1 cellular context compared by ENCODE assay signal in the genomic region with DNA sequence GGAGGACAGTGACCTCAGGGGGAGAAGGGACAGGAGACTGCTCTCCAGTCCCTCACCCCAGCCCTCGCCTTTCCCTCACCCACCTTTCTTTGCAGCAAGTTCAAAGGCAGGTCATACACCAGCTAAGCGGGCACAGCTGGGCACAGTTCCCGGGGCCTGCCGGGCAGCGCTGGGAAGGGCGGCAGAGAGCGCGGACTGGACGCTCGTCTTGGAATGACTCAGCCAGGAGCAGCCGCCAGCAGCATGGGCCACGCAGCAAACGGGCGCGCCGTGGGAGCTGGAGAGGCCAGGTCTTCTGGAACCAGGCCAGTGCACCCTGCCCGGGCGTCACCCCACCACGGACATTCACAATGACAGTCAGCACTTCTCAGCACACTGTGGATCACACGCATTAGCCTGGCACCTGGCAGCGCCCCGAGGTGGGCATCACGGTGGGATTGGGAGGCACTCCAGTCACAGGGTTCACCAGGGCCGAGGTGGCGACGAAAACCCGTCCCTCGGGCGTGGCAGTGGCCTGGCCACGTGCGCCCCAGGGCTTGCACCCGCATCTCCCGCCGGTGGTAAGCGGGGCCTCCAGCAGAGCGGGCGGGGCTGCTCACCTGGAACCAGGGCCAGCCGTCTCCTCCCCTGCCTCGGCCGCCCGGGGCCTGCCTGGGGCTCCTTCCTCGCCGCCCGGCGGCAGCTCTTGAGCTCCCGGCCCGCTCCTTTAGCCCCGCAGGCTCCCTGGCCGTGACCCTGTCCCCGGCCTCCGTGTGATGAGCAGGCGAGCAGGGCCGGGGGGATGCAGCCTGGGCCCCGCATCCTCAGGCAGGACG.
TF ChIP-seq lines count a peak whose summit lies in the region.

No MANE protein-coding gene starts in this region.

TF ChIP-seq in HepG2, 621 proteins besides CTCF, POLR2A, EP300 and RAD21 (continued from another document):
- TF ChIP-seq, protein P1, sequence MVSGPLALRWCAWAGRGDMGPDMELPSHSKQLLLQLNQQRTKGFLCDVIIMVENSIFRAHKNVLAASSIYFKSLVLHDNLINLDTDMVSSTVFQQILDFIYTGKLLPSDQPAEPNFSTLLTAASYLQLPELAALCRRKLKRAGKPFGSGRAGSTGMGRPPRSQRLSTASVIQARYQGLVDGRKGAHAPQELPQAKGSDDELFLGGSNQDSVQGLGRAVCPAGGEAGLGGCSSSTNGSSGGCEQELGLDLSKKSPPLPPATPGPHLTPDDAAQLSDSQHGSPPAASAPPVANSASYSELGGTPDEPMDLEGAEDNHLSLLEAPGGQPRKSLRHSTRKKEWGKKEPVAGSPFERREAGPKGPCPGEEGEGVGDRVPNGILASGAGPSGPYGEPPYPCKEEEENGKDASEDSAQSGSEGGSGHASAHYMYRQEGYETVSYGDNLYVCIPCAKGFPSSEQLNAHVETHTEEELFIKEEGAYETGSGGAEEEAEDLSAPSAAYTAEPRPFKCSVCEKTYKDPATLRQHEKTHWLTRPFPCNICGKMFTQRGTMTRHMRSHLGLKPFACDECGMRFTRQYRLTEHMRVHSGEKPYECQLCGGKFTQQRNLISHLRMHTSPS (CRISPR knock-in tag; IDR thresholded peaks at IDR 0.05; ENCODE audit: low read depth) = peak; percentile 61
- TF ChIP-seq YEATS4 (CRISPR knock-in tag; IDR thresholded peaks at IDR 0.05; ENCODE audit: borderline replicate concordance) (peak; percentile 9; the same call in 1 of the 2 replicates), ZNF547 (CRISPR knock-in tag; IDR thresholded peaks at IDR 0.05) (no peak), ZSCAN30 (CRISPR knock-in tag; IDR thresholded peaks at IDR 0.05) (no peak), NPAS2 (CRISPR knock-in tag; IDR thresholded peaks at IDR 0.05; ENCODE audit: borderline replicate concordance) (no peak), ZNF713 (CRISPR knock-in tag; IDR thresholded peaks at IDR 0.05) (no peak), HNRNPL (IDR thresholded peaks at IDR 0.05; ENCODE audit: low read depth, low read length) (peak; percentile 90), ZNF777 (CRISPR knock-in tag; IDR thresholded peaks at IDR 0.05) (peak; percentile 53), MED8 (CRISPR knock-in tag; IDR thresholded peaks at IDR 0.05; ENCODE audit: insufficient replicate concordance) (peak; percentile 26), KMT2B (CRISPR knock-in tag; IDR thresholded peaks at IDR 0.05) (no peak), NR3C1 (CRISPR knock-in tag; IDR thresholded peaks at IDR 0.05) (no peak), NR2F2 (IDR thresholded peaks at IDR 0.05; ENCODE audit: borderline replicate concordance, low read depth) (no peak), ZBTB7B (CRISPR knock-in tag; IDR thresholded peaks at IDR 0.05) (no peak), KLF16 (CRISPR knock-in tag; IDR thresholded peaks at IDR 0.05) (no peak), ZBTB7A (CRISPR knock-in tag; IDR thresholded peaks at IDR 0.05) (0 out of 2 replicates have a peak, but pooled peaks have one; percentile 19), ZFY (CRISPR knock-in tag; IDR thresholded peaks at IDR 0.05) (0 out of 2 replicates have a peak, but pooled peaks have one; percentile 12), HDAC1 (CRISPR knock-in tag; IDR thresholded peaks at IDR 0.05) (0 out of 2 replicates have a peak, but pooled peaks have one; percentile 10), FOSL2 (CRISPR knock-in tag; IDR thresholded peaks at IDR 0.05) (0 out of 2 replicates have a peak, but pooled peaks have one; percentile 30), PLRG1 (conservative IDR thresholded peaks at IDR 0.05) (no peak), ZNF143 (CRISPR knock-in tag; IDR thresholded peaks at IDR 0.05) (0 out of 2 replicates have a peak, but pooled peaks have one; percentile 7), ZMAT3 (CRISPR knock-in tag; conservative IDR thresholded peaks at IDR 0.05) (no peak), ZNF430 (CRISPR knock-in tag; IDR thresholded peaks at IDR 0.05) (0 out of 2 replicates have a peak, but pooled peaks have one; percentile 15), HDAC6 (IDR thresholded peaks at IDR 0.05; ENCODE audit: low read depth, low read length) (no peak), ZNF678 (CRISPR knock-in tag; IDR thresholded peaks at IDR 0.05) (0 out of 2 replicates have a peak, but pooled peaks have one; percentile 14)
- TF ChIP-seq, protein P2, sequence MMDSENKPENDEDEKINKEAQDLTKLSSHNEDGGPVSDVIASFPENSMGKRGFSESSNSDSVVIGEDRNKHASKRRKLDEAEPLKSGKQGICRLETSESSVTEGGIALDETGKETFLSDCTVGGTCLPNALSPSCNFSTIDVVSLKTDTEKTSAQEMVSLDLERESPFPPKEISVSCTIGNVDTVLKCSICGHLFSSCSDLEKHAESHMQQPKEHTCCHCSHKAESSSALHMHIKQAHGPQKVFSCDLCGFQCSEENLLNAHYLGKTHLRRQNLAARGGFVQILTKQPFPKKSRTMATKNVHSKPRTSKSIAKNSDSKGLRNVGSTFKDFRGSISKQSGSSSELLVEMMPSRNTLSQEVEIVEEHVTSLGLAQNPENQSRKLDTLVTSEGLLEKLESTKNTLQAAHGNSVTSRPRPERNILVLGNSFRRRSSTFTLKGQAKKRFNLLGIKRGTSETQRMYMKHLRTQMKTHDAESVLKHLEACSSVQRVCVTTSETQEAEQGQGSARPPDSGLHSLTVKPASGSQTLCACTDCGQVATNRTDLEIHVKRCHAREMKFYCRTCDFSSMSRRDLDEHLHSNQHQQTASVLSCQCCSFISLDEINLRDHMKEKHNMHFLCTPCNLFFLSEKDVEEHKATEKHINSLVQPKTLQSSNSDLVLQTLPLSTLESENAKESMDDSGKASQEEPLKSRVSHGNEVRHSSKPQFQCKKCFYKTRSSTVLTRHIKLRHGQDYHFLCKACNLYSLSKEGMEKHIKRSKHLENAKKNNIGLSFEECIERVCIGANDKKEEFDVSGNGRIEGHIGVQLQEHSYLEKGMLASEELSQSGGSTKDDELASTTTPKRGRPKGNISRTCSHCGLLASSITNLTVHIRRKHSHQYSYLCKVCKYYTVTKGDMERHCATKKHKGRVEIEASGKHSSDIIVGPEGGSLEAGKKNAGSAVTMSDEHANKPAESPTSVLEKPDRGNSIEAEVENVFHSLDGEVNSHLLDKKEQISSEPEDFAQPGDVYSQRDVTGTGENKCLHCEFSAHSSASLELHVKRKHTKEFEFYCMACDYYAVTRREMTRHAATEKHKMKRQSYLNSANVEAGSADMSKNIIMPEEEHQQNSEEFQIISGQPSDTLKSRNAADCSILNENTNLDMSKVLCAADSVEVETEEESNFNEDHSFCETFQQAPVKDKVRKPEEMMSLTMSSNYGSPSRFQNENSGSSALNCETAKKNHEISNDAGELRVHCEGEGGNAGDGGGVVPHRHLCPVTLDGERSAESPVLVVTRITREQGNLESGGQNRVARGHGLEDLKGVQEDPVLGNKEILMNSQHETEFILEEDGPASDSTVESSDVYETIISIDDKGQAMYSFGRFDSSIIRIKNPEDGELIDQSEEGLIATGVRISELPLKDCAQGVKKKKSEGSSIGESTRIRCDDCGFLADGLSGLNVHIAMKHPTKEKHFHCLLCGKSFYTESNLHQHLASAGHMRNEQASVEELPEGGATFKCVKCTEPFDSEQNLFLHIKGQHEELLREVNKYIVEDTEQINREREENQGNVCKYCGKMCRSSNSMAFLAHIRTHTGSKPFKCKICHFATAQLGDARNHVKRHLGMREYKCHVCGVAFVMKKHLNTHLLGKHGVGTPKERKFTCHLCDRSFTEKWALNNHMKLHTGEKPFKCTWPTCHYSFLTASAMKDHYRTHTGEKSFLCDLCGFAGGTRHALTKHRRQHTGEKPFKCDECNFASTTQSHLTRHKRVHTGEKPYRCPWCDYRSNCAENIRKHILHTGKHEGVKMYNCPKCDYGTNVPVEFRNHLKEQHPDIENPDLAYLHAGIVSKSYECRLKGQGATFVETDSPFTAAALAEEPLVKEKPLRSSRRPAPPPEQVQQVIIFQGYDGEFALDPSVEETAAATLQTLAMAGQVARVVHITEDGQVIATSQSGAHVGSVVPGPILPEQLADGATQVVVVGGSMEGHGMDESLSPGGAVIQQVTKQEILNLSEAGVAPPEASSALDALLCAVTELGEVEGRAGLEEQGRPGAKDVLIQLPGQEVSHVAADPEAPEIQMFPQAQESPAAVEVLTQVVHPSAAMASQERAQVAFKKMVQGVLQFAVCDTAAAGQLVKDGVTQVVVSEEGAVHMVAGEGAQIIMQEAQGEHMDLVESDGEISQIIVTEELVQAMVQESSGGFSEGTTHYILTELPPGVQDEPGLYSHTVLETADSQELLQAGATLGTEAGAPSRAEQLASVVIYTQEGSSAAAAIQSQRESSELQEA (CRISPR knock-in tag; IDR thresholded peaks at IDR 0.05; ENCODE audit: not compliant biosample characterization) = no peak
- TF ChIP-seq, protein P3, sequence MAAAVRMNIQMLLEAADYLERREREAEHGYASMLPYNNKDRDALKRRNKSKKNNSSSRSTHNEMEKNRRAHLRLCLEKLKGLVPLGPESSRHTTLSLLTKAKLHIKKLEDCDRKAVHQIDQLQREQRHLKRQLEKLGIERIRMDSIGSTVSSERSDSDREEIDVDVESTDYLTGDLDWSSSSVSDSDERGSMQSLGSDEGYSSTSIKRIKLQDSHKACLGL (CRISPR knock-in tag; IDR thresholded peaks at IDR 0.05) = peak; percentile 37; the same call in 1 of the 2 replicates
- TF ChIP-seq, protein P4, sequence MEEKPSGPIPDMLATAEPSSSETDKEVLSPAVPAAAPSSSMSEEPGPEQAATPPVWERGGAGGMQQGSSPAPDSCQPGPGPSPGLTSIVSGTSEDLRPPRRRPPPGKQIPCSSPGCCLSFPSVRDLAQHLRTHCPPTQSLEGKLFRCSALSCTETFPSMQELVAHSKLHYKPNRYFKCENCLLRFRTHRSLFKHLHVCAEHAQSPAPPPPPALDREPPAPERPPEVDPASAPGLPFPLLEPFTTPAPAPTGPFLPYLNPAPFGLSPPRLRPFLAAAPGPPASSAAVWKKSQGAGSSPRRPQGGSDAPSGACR (CRISPR knock-in tag; IDR thresholded peaks at IDR 0.05) = no peak
- TF ChIP-seq, protein P5, sequence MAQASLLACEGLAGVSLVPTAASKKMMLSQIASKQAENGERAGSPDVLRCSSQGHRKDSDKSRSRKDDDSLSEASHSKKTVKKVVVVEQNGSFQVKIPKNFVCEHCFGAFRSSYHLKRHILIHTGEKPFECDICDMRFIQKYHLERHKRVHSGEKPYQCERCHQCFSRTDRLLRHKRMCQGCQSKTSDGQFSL (CRISPR knock-in tag; IDR thresholded peaks at IDR 0.05) = peak; percentile 85; the same call in 1 of the 2 replicates
- TF ChIP-seq, protein P6, sequence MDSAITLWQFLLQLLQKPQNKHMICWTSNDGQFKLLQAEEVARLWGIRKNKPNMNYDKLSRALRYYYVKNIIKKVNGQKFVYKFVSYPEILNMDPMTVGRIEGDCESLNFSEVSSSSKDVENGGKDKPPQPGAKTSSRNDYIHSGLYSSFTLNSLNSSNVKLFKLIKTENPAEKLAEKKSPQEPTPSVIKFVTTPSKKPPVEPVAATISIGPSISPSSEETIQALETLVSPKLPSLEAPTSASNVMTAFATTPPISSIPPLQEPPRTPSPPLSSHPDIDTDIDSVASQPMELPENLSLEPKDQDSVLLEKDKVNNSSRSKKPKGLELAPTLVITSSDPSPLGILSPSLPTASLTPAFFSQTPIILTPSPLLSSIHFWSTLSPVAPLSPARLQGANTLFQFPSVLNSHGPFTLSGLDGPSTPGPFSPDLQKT (CRISPR knock-in tag; IDR thresholded peaks at IDR 0.05; ENCODE audit: borderline replicate concordance) = no peak
- TF ChIP-seq, protein P7, sequence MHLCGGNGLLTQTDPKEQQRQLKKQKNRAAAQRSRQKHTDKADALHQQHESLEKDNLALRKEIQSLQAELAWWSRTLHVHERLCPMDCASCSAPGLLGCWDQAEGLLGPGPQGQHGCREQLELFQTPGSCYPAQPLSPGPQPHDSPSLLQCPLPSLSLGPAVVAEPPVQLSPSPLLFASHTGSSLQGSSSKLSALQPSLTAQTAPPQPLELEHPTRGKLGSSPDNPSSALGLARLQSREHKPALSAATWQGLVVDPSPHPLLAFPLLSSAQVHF (CRISPR knock-in tag; IDR thresholded peaks at IDR 0.05) = 0 out of 2 replicates have a peak, but pooled peaks have one; percentile 6
- TF ChIP-seq, protein P8, sequence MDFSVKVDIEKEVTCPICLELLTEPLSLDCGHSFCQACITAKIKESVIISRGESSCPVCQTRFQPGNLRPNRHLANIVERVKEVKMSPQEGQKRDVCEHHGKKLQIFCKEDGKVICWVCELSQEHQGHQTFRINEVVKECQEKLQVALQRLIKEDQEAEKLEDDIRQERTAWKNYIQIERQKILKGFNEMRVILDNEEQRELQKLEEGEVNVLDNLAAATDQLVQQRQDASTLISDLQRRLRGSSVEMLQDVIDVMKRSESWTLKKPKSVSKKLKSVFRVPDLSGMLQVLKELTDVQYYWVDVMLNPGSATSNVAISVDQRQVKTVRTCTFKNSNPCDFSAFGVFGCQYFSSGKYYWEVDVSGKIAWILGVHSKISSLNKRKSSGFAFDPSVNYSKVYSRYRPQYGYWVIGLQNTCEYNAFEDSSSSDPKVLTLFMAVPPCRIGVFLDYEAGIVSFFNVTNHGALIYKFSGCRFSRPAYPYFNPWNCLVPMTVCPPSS (IDR thresholded peaks at IDR 0.05) = no peak
- TF ChIP-seq, protein P9, sequence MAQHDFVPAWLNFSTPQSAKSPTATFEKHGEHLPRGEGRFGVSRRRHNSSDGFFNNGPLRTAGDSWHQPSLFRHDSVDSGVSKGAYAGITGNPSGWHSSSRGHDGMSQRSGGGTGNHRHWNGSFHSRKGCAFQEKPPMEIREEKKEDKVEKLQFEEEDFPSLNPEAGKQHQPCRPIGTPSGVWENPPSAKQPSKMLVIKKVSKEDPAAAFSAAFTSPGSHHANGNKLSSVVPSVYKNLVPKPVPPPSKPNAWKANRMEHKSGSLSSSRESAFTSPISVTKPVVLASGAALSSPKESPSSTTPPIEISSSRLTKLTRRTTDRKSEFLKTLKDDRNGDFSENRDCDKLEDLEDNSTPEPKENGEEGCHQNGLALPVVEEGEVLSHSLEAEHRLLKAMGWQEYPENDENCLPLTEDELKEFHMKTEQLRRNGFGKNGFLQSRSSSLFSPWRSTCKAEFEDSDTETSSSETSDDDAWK (CRISPR knock-in tag; IDR thresholded peaks at IDR 0.05) = no peak
- TF ChIP-seq, protein P10, sequence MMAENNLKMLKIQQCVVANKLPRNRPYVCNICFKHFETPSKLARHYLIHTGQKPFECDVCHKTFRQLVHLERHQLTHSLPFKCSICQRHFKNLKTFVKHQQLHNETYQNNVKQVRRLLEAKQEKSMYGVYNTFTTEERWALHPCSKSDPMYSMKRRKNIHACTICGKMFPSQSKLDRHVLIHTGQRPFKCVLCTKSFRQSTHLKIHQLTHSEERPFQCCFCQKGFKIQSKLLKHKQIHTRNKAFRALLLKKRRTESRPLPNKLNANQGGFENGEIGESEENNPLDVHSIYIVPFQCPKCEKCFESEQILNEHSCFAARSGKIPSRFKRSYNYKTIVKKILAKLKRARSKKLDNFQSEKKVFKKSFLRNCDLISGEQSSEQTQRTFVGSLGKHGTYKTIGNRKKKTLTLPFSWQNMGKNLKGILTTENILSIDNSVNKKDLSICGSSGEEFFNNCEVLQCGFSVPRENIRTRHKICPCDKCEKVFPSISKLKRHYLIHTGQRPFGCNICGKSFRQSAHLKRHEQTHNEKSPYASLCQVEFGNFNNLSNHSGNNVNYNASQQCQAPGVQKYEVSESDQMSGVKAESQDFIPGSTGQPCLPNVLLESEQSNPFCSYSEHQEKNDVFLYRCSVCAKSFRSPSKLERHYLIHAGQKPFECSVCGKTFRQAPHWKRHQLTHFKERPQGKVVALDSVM (CRISPR knock-in tag; IDR thresholded peaks at IDR 0.05) = no peak
